ENCODE assay signal across 8 cellular contexts in the genomic region with DNA sequence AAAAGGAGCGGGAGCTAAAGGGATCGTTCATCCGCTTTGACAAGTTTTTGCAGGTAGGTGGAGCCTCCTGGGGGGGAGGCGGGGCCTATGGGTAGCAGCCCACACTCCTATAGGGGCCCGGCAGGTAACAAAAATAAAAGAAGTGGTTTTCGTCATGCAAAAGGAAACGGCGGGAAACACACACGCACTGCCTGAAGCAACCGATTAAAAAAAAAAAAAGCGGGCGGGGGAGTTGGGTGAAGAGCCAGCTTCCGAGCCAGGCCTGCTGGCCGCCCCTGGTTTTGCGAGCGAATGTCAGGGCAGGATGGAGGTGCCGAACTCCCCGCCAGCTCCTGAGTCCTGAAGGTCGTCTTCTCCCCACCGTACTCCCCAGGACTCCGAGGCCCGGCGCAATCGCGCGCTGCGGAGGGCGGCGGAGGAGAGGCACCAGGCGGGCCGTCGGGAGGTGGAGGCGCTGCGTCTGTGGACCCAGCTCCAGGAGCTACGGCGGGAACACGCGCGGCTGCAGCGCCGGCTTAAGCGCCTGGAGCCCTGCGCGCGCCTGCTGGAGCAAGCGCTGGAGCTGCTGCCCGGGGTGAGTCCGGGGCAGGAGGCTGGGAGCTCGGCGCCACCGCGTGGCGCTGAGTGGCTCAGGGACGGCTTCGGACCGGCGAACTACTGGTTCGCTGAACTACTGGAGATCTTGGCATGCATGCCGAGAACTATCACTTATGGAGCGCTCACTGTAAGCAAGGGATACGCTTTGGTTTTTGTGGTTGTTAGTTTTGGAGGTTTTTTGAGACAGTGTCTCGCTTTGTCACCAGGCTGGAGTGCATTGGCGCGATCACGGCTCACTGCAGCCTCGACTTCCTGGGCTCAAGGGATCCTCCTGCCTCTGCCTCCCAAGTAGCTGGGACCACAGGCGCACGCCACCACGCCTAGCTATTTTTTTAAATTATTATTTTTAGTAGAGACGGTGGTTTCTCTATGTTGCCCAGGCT. TPM values are rescaled to one million over a fixed set of nuclear protein-coding genes. Genes with fewer than 3 reads are reported as not detected.
DNase-seq lines count a peak whose midpoint lies in the region; ATAC-seq, FAIRE-seq and TF ChIP-seq lines count a peak whose summit lies in the region.

No MANE protein-coding gene starts in this region.

- H3K4me3 Mint-ChIP-seq in mesothelial cell of epicardium: peak overlapping the region; percentile 59

- H3K23me2 ChIP-seq in H1 (ENCODE audit: low read depth, low read length): peaks cover 11% of the 10 kb centered on the region; the same call in 1 of the 2 replicates

- no peak overlapping the region for H3K4ac ChIP-seq in H1 (replicated peaks; ENCODE audit: insufficient read length, low read depth, low read length)

- TF ChIP-seq RAD21 in H1 (IDR thresholded peaks at IDR 0.05 in 1 of 2, conservative IDR thresholded peaks at IDR 0.05 in 1 of 2; ENCODE audit: low read depth in 2 of 2, low read length in 2 of 2): peak; percentile 64 to 74

- 13% methylated on average over 69 of the region's 70 CpGs; no CpG with 5 or more reads in 1 of the 2 experiments for WGBS in H1 (ENCODE audit: extremely low coverage in 1 of 2, insufficient coverage in 1 of 2, insufficient read length in 1 of 2, insufficient replicate concordance in 2 of 2, low coverage in 1 of 2, low lambda C conversion rate in 2 of 2, missing lambda C conversion rate in 1 of 2), 2 experiments

- peak overlapping the region; percentile 63; the same call in 1 of the 2 replicates for H3K18ac ChIP-seq in H1 (ENCODE audit: extremely low read depth, low read length)

- CTCF ChIA-PET in H1 (lab: Charles Lee; ENCODE audit: partially characterized antibody): interaction anchor here (0.6 to 7.9 kb wide), 34 partner anchors 8 to 936 kb away, joined by 3 to 51 read pairs (median 4); a partner anchor contains a TSS

- H3K9me3 Mint-ChIP-seq in mesothelial cell of epicardium: no peaks in the 10 kb centered on the region

- ATAC-seq in HG03354 (IDR thresholded peaks at IDR 0.05; ENCODE audit: poor library complexity, severe bottlenecking, unreplicated experiment): peak; percentile 57
- ATAC-seq in HG02938 (IDR thresholded peaks at IDR 0.05; ENCODE audit: unreplicated experiment): no peak

- no peak overlapping the region for H3K56ac ChIP-seq in H1 (replicated peaks; ENCODE audit: insufficient read length, low read depth, low read length)

- peaks cover 52% of the 10 kb centered on the region for H3K27me3 Mint-ChIP-seq in mesothelial cell of epicardium (ENCODE audit: low read depth)

- peak overlapping the region in 1 of 4 experiments; percentile 62; a peak in 3 of 7 replicates for H3K9ac ChIP-seq in H1 (replicated peaks in 1 of 4; ENCODE audit: extremely low read depth in 1 of 4, low read depth in 3 of 4, low read length in 3 of 4)

- H3K27me3 ChIP-seq in H1 (replicated peaks in 1 of 4; ENCODE audit: control insufficient read depth in 3 of 4, extremely low read depth in 1 of 4, insufficient read depth in 3 of 4, low read length in 3 of 4): peaks cover 1 to 34% (median 26%) of the 10 kb centered on the region in 4 experiments

- peak; percentile 52 for TF ChIP-seq CTCF in GM12873 (IDR thresholded peaks at IDR 0.05; ENCODE audit: insufficient read depth, low read depth, low read length, missing control alignments)
- peak; percentile 53 to 61 (median 60) for TF ChIP-seq CTCF in H1 (IDR thresholded peaks at IDR 0.05; ENCODE audit: control extremely low read depth in 1 of 3, insufficient read depth in 1 of 3, low read depth in 1 of 3, low read length in 3 of 3)
- TF ChIP-seq CTCF in mesothelial cell of epicardium (IDR thresholded peaks at IDR 0.05; ENCODE audit: unreplicated experiment): no peak

- DNase-seq in NCI-H82 treated with DMSO at 0.1 percent for 48 hours (lab: John Stamatoyannopoulos, UW; ENCODE audit: unreplicated experiment) (peak; percentile 29), H1 (ENCODE audit: low read depth in 1 of 2, low spot score in 2 of 2) (peak; percentile 51 to 86), mesothelial cell of epicardium (ENCODE audit: low spot score in 2 of 2, unreplicated experiment in 2 of 2) (peak in 1 of 2 experiments; percentile 57)
- DNase-seq in activated CD8-positive, alpha-beta memory T cell treated with anti-CD3 and anti-CD28 coated beads for 1 hour (ENCODE audit: extremely low read depth in 1 of 2, low read depth in 1 of 2): peak; percentile 5 to 13
- DNase-seq in stimulated activated CD8-positive, alpha-beta memory T cell treated with anti-CD3 and anti-CD28 coated beads, Interleukin-15, amount 100 ng/mL, for 48 hours (ENCODE audit: low read depth in 2 of 2): peak; percentile 52 to 60

- peaks cover under 1 to 5% (median 3%) of the 10 kb centered on the region in 4 experiments; a peak in 5 of 8 replicates for H3K36me3 ChIP-seq in H1 (ENCODE audit: control insufficient read depth in 2 of 4, insufficient read depth in 4 of 4, low read length in 3 of 4)

- H3K4me1 ChIP-seq in H1 (replicated peaks in 1 of 4; ENCODE audit: control insufficient read depth in 3 of 4, insufficient read depth in 4 of 4, low read length in 3 of 4): peaks cover 7 to 23% (median 19%) of the 10 kb centered on the region in 4 experiments

- H2BK5ac ChIP-seq in H1 (ENCODE audit: low read depth, low read length): peak overlapping the region; percentile 52; the same call in 1 of the 2 replicates

- H3K14ac ChIP-seq in H1 (ENCODE audit: insufficient read length): no peak overlapping the region

- H2BK120ac ChIP-seq in H1 (replicated peaks; ENCODE audit: low read depth, low read length): no peak overlapping the region

- H2BK20ac ChIP-seq in H1 (ENCODE audit: low read length): no peak overlapping the region

- H3K4me2 ChIP-seq in H1 (ENCODE audit: insufficient read depth in 1 of 2, low read depth in 2 of 2, low read length in 2 of 2): peak overlapping the region; percentile 64 to 70

- H2AK5ac ChIP-seq in H1 (ENCODE audit: low read depth, low read length): no peak overlapping the region

- peak overlapping the region; percentile 25 for H4K5ac ChIP-seq in H1 (ENCODE audit: insufficient read length, low read depth, low read length)

- H3K27ac Mint-ChIP-seq in mesothelial cell of epicardium: no peak overlapping the region

- TF ChIP-seq EP300 in H1 (IDR thresholded peaks at IDR 0.05; ENCODE audit: borderline replicate concordance in 1 of 2, low read depth in 2 of 2, low read length in 2 of 2): no peak

- H4K8ac ChIP-seq in H1 (ENCODE audit: extremely low read depth, insufficient read depth, low read length): peak overlapping the region; percentile 90

- H2BK12ac ChIP-seq in H1 (ENCODE audit: low read depth, low read length): peak overlapping the region; percentile 84; the same call in 1 of the 2 replicates

- no peaks in the 10 kb centered on the region for H3K79me2 ChIP-seq in H1 (ENCODE audit: control insufficient read depth in 1 of 2, insufficient read depth in 2 of 2, low read length in 2 of 2)

- H3K9me3 ChIP-seq in H1 (ENCODE audit: insufficient read depth in 2 of 2, low read depth in 1 of 2, low read length in 1 of 2): no peaks in the 10 kb centered on the region

- peaks cover 10% of the 10 kb centered on the region for H3K36me3 Mint-ChIP-seq in mesothelial cell of epicardium

- POLR2A ChIA-PET in H1 (lab: Charles Lee; ENCODE audit: partially characterized antibody): interaction anchor here (1.0 to 3.8 kb wide), 9 partner anchors 8 to 96 kb away, joined by 3 to 35 read pairs (median 4); a partner anchor contains a TSS

- peak overlapping the region; percentile 37 for H4K91ac ChIP-seq in H1 (replicated peaks; ENCODE audit: insufficient read length, low read length)

- peak overlapping the region; percentile 27; the same call in 1 of the 2 replicates for H2AFZ ChIP-seq in H1 (ENCODE audit: low read length)

- H3K23ac ChIP-seq in H1 (ENCODE audit: insufficient read length): no peak overlapping the region

- peak overlapping the region; percentile 29 to 59 (median 50) for H3K4me3 ChIP-seq in H1 (ENCODE audit: extremely low read depth in 1 of 4, insufficient read depth in 2 of 4, low read depth in 3 of 4, low read length in 4 of 4)

- peaks cover 17% of the 10 kb centered on the region for H3K4me1 Mint-ChIP-seq in mesothelial cell of epicardium

- no peak for TF ChIP-seq POLR2A in H1 (IDR thresholded peaks at IDR 0.05; ENCODE audit: control extremely low read depth in 1 of 2, low read depth in 2 of 2, low read length in 2 of 2)

- no peak overlapping the region for H3K27ac ChIP-seq in H1 (ENCODE audit: low read depth, low read length)

- peak overlapping the region; percentile 81; the same call in 1 of the 2 replicates for H2BK15ac ChIP-seq in H1 (ENCODE audit: low read length)

- H3K79me1 ChIP-seq in H1 (ENCODE audit: low read depth, low read length): no peaks in the 10 kb centered on the region; the same call in 1 of the 2 replicates

- H4K20me1 ChIP-seq in H1 (replicated peaks in 1 of 2; ENCODE audit: control insufficient read depth in 1 of 2, insufficient read depth in 2 of 2, low read length in 2 of 2): peaks cover 2 to 3% of the 10 kb centered on the region in 2 experiments

- FAIRE-seq in H1 (lab: Jason Lieb, UNC): no peak

RNA-seq across cellular contexts. Expression of a gene that starts 3.6 kb away (rescaled TPM):
- 0.56 TPM in 1 of 2 replicates, not detected in the other for total RNA-seq in H1 (2021; fragmentation: NEBNext Ultra II Directional; extraction: Animal tissue kit (Norgen Biotek cat#: 25700))
- polyA plus RNA-seq in H1 (2011; rRNA removed): 0.45 and 0.80 TPM in 2 replicates
- polyA plus RNA-seq in H1 (2011; cell fraction: cytosol; rRNA removed): 0.92 TPM
- 1.3 TPM for polyA plus RNA-seq in H1 (2011; cell fraction: nucleus; rRNA removed)
- 0.27 to 0.42 TPM (median 0.36 TPM) in 4 replicates for polyA plus RNA-seq in H1 (2012, experiment 1 of 2)
- 0.22 TPM for polyA plus RNA-seq in H1 (2012, experiment 2 of 2)
- 0.14 TPM for polyA plus RNA-seq in H1 (2013, experiment 1 of 2)
- 0.26 TPM for polyA plus RNA-seq in H1 (2013, experiment 2 of 2)
- polyA minus RNA-seq in H1 (2011; rRNA and poly(A)+ RNA removed): not detected in 2 replicates
- not detected for polyA minus RNA-seq in H1 (2011; cell fraction: cytosol; rRNA and poly(A)+ RNA removed)
- 0.90 TPM for polyA minus RNA-seq in H1 (2011; cell fraction: nucleus; rRNA and poly(A)+ RNA removed)
- total RNA-seq in mesothelial cell of epicardium: not detected in 3 replicates

RNA-seq across cellular contexts. Expression of a gene that starts 17.6 kb away (rescaled TPM):
- total RNA-seq in H1 (2021; fragmentation: NEBNext Ultra II Directional; extraction: Animal tissue kit (Norgen Biotek cat#: 25700)): 5.0 and 6.4 TPM in 2 replicates
- 3.7 and 5.9 TPM in 2 replicates for polyA plus RNA-seq in H1 (2011; rRNA removed)
- 5.3 TPM for polyA plus RNA-seq in H1 (2011; cell fraction: cytosol; rRNA removed)
- 11.4 TPM for polyA plus RNA-seq in H1 (2011; cell fraction: nucleus; rRNA removed)
- polyA plus RNA-seq in H1 (2012, experiment 1 of 2): 2.7 to 5.6 TPM (median 4.5 TPM) in 4 replicates
- polyA plus RNA-seq in H1 (2012, experiment 2 of 2): 3.6 TPM
- 2.6 TPM for polyA plus RNA-seq in H1 (2013, experiment 1 of 2)
- polyA plus RNA-seq in H1 (2013, experiment 2 of 2): 2.9 TPM
- 2.3 and 3.4 TPM in 2 replicates for polyA minus RNA-seq in H1 (2011; rRNA and poly(A)+ RNA removed)
- 2.6 TPM for polyA minus RNA-seq in H1 (2011; cell fraction: cytosol; rRNA and poly(A)+ RNA removed)
- 6.4 TPM for polyA minus RNA-seq in H1 (2011; cell fraction: nucleus; rRNA and poly(A)+ RNA removed)
- total RNA-seq in mesothelial cell of epicardium: 0.61 to 1.2 TPM (median 0.65 TPM) in 3 replicates

RNA-seq across cellular contexts. Expression of a gene that starts 32.2 kb away (rescaled TPM):
- 112 and 113 TPM in 2 replicates for total RNA-seq in H1 (2021; fragmentation: NEBNext Ultra II Directional; extraction: Animal tissue kit (Norgen Biotek cat#: 25700))
- polyA plus RNA-seq in H1 (2011; rRNA removed): 64.9 and 98.5 TPM in 2 replicates
- polyA plus RNA-seq in H1 (2011; cell fraction: cytosol; rRNA removed): 104 TPM
- polyA plus RNA-seq in H1 (2011; cell fraction: nucleus; rRNA removed): 85.4 TPM
- 58.9 to 84.2 TPM (median 67.7 TPM) in 4 replicates for polyA plus RNA-seq in H1 (2012, experiment 1 of 2)
- polyA plus RNA-seq in H1 (2012, experiment 2 of 2): 47.5 TPM
- polyA plus RNA-seq in H1 (2013, experiment 1 of 2): 60.7 TPM
- polyA plus RNA-seq in H1 (2013, experiment 2 of 2): 54.4 TPM
- polyA minus RNA-seq in H1 (2011; rRNA and poly(A)+ RNA removed): 47.0 and 60.0 TPM in 2 replicates
- polyA minus RNA-seq in H1 (2011; cell fraction: cytosol; rRNA and poly(A)+ RNA removed): 44.5 TPM
- polyA minus RNA-seq in H1 (2011; cell fraction: nucleus; rRNA and poly(A)+ RNA removed): 37.9 TPM
- 66.7 to 74.5 TPM (median 69.0 TPM) in 3 replicates for total RNA-seq in mesothelial cell of epicardium

RNA-seq across cellular contexts. Expression of a gene that starts 32.4 kb away (rescaled TPM):
- 25.8 and 26.4 TPM in 2 replicates for total RNA-seq in H1 (2021; fragmentation: NEBNext Ultra II Directional; extraction: Animal tissue kit (Norgen Biotek cat#: 25700))
- 24.1 and 31.0 TPM in 2 replicates for polyA plus RNA-seq in H1 (2011; rRNA removed)
- 25.4 TPM for polyA plus RNA-seq in H1 (2011; cell fraction: cytosol; rRNA removed)
- 19.1 TPM for polyA plus RNA-seq in H1 (2011; cell fraction: nucleus; rRNA removed)
- 21.0 to 23.7 TPM (median 23.5 TPM) in 4 replicates for polyA plus RNA-seq in H1 (2012, experiment 1 of 2)
- polyA plus RNA-seq in H1 (2012, experiment 2 of 2): 32.3 TPM
- 16.0 TPM for polyA plus RNA-seq in H1 (2013, experiment 1 of 2)
- 16.6 TPM for polyA plus RNA-seq in H1 (2013, experiment 2 of 2)
- polyA minus RNA-seq in H1 (2011; rRNA and poly(A)+ RNA removed): 10.5 and 15.2 TPM in 2 replicates
- polyA minus RNA-seq in H1 (2011; cell fraction: cytosol; rRNA and poly(A)+ RNA removed): 12.2 TPM
- polyA minus RNA-seq in H1 (2011; cell fraction: nucleus; rRNA and poly(A)+ RNA removed): 19.0 TPM
- total RNA-seq in mesothelial cell of epicardium: 15.2 to 15.4 TPM (median 15.3 TPM) in 3 replicates
